8 cellular contexts compared by ENCODE assay signal in the genomic region with DNA sequence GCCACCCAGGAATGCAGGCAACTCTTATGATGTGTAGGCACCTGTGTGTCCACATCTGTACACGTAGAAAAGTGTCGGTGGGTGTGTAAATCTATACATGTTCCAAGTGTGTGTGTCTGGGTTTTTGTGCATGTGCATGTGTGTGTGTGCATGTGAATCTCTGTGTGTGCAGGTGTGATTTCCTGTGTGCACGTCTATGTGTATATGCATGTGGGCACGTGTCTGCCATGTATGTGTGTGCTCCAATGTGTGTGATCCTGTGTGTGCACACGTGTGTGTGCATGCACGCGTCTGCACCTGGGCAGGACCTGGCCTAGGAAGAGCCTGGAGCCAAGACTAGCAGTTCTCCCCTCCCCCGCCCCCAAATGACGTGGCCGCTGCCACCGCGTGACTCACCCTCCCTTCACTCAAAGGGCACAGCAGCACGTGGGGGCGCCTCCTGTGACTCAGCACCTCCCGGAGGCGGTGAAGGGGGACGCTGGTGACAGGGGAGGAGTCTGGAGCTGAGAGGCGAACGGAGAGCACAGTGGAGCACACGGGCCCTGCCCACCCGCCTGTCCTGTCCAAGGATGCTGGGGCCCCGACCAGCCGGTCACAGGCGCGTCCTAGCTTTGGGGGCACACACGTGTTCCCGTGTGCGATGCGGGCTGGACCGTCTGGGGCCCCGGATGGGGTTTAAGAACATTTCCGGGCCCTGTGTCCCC. TPM values are rescaled to one million over a fixed set of nuclear protein-coding genes. Genes with fewer than 3 reads are reported as not detected.
A peak's percentile ranks its signal among the peaks of the same experiment; 100 is the strongest.
DNase-seq lines count a peak whose midpoint lies in the region; ATAC-seq and TF ChIP-seq lines count a peak whose summit lies in the region.

No MANE protein-coding gene starts in this region.

- H3K36me3 ChIP-seq in PC-3 (ENCODE audit: low read depth, low read length), result no peaks in the 10 kb centered on the region
- no peaks in the 10 kb centered on the region for H3K36me3 ChIP-seq in mucosa of rectum (ENCODE audit: control insufficient read depth in 2 of 2, insufficient read depth in 2 of 2, low read length in 2 of 2)

- H3F3A ChIP-seq in PC-3 (ENCODE audit: low read length, unreplicated experiment), result peaks cover 5% of the 10 kb centered on the region

- ATAC-seq in HG03520 (IDR thresholded peaks at IDR 0.05; ENCODE audit: unreplicated experiment), result peak; percentile 54
- peak; percentile 92 for ATAC-seq in PC-3
- peak; percentile 79 for ATAC-seq in esophagus mucosa

- H3K9me3 ChIP-seq in PC-3 (ENCODE audit: low read length) (no peaks in the 10 kb centered on the region), mucosa of rectum (ENCODE audit: control insufficient read depth in 2 of 2, low read length in 2 of 2) (no peaks in the 10 kb centered on the region)

- no peaks in the 10 kb centered on the region for H3K79me2 ChIP-seq in PC-3 (ENCODE audit: low read length)

- H3K4me1 ChIP-seq in PC-3 (ENCODE audit: insufficient read depth, low read length) (peaks cover 11% of the 10 kb centered on the region), mucosa of rectum (ENCODE audit: control insufficient read depth in 2 of 2, insufficient read depth in 2 of 2, low read length in 2 of 2) (peaks cover 28 to 29% of the 10 kb centered on the region in 2 donors)

- H3K9ac ChIP-seq in PC-3 (ENCODE audit: low read length), result peak overlapping the region; percentile 80
- peak overlapping the region; percentile 41 to 76 for H3K9ac ChIP-seq in mucosa of rectum (ENCODE audit: low read depth in 1 of 2, low read length in 2 of 2)

- BruUV-seq in PC-3 (replicated peaks; lab: Mats Ljungman, UMichigan), result TSS peak; percentile 24

- intact Hi-C loops in PC-3 (cut with micrococcal nuclease), result loop anchor here (10.0 kb wide), 1 partner anchor 64 kb away; no protein-coding TSS in a partner anchor

- H4K20me1 ChIP-seq in PC-3 (ENCODE audit: low read length), result no peaks in the 10 kb centered on the region

- no peak for TF ChIP-seq CTCF in PC-3 (conservative IDR thresholded peaks at IDR 0.05; ENCODE audit: low read depth, low read length)

- H3K4me3 ChIP-seq in PC-3 (ENCODE audit: low read length) (peak overlapping the region; percentile 65), mucosa of rectum (ENCODE audit: low read length in 2 of 2) (peak overlapping the region; percentile 48 to 57)

- H3K4me2 ChIP-seq in PC-3 (ENCODE audit: low read length), result peak overlapping the region; percentile 92

- peak overlapping the region; percentile 84 for H3K27ac ChIP-seq in PC-3 (ENCODE audit: low read length)
- peak overlapping the region; percentile 81 to 90 for H3K27ac ChIP-seq in mucosa of rectum (ENCODE audit: low read depth in 2 of 2, low read length in 2 of 2)

- H3K27me3 ChIP-seq in PC-3 (ENCODE audit: low read length) (no peaks in the 10 kb centered on the region), mucosa of rectum (ENCODE audit: control insufficient read depth in 2 of 2, insufficient read depth in 2 of 2, low read length in 2 of 2) (no peaks in the 10 kb centered on the region)

- H2AFZ ChIP-seq in PC-3 (ENCODE audit: low read length), result peak overlapping the region; percentile 69

- POLR2A ChIA-PET in PC-3 (lab: Charles Lee; ENCODE audit: unreplicated experiment), result interaction anchor here (0.6 kb wide), 1 partner anchor 14 kb away, joined by 3 read pairs; no protein-coding TSS in a partner anchor

- peak in 12 of 14 donors; percentile 55 to 99 (median 80) for DNase-seq in C1 segment of cervical spinal cord (lab: John Stamatoyannopoulos, UW)
- peak; percentile 87 for DNase-seq in GM19240 (ENCODE audit: insufficient read length, low spot score)
- peak; percentile 96 for DNase-seq in PC-3
- DNase-seq in activated T-cell treated with anti-CD3 and anti-CD28 coated beads, Interleukin-2, amount 50 U/mL, for 1 hour, result peak; percentile 90
- DNase-seq in stimulated activated CD8-positive, alpha-beta memory T cell treated with anti-CD3 and anti-CD28 coated beads, Interleukin-4, amount 100 ng/mL, for 24 hours (ENCODE audit: low read depth), result peak; percentile 94

- CTCF ChIA-PET in PC-3 (lab: Charles Lee), result interaction anchor here (0.6 to 1.1 kb wide), 2 partner anchors 17 to 60 kb away, joined by 3 to 4 read pairs; no protein-coding TSS in a partner anchor

- H3K9me2 ChIP-seq in PC-3 (replicated peaks; ENCODE audit: low read length), result no peaks in the 10 kb centered on the region

RNA-seq across cellular contexts. Expression of gene PIM3, which starts 10.1 kb away (rescaled TPM):
- 61.7 and 72.8 TPM in 2 replicates for total RNA-seq in PC-3 (2014; rRNA removed)
- total RNA-seq in esophagus mucosa, result 50.5 TPM

RNA-seq across cellular contexts. Expression of gene IL17REL, which starts 41.9 kb away (rescaled TPM):
- total RNA-seq in PC-3 (2014; rRNA removed) (0.04 TPM in 1 of 2 replicates, not detected in the other), esophagus mucosa (not detected)

RNA-seq across cellular contexts. Expression of gene CRELD2, which starts 52.2 kb away (rescaled TPM):
- total RNA-seq in PC-3 (2014; rRNA removed), result 71.3 and 85.6 TPM in 2 replicates
- 25.5 TPM for total RNA-seq in esophagus mucosa

RNA-seq across cellular contexts. Expression of gene ALG12, which starts 52.4 kb away (rescaled TPM):
- total RNA-seq in PC-3 (2014; rRNA removed), result 10.7 and 12.1 TPM in 2 replicates
- 10.1 TPM for total RNA-seq in esophagus mucosa

Comparison
In these comparisons a context has a peak if more than half of its experiments do, and no peak if none do; other contexts are left out.
1. Peak in every context shown above with its lines: DNase-seq, ATAC-seq, H3K4me3 ChIP-seq and H3K27ac ChIP-seq.